In the genomic region with DNA sequence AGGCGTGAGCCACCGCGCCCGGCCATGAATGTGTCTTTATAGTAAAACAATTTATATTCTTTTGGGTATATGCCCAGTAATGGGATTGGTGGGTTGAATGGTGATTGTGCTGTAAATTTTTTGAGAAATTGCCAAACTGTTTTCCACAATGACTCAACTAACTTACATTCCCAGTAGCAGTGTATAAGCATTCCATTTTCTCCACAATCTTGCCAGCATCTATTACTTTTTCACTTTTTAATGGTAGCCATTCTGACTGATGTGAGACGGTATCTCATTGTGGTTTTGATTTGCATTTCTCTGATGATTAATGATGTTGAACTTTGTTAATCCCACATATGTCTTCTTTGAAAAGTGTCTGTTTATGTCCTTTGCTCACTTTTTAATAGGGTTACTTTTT, we compare ENCODE assay signal across 21 cellular contexts.
DNase-seq lines count a peak whose midpoint lies in the region; ATAC-seq and TF ChIP-seq lines count a peak whose summit lies in the region.
"Had no signal": no experiment of that assay in that cellular context is flagged by ENCODE, and none has a peak within 500 bp of the region (broad histone marks: within the 10 kb centered on the region; RNA-seq: fewer than 3 reads in every experiment).

No MANE protein-coding gene starts in this region.

- TF ChIP-seq POLR2A in right lobe of liver (IDR thresholded peaks at IDR 0.05): no peak

- no peak overlapping the region for H3K4me2 ChIP-seq in fibroblast of lung (ENCODE audit: extremely low read depth, insufficient read depth, low read length)

- 77% methylated on average over 5 of the region's 5 CpGs for WGBS in right lobe of liver (ENCODE audit: insufficient coverage, low coverage, low lambda C conversion rate, missing lambda C conversion rate)

- H3K27me3 ChIP-seq in RWPE2 (ENCODE audit: insufficient read depth, poor library complexity, severe bottlenecking) (no peaks in the 10 kb centered on the region), fibroblast of lung (ENCODE audit: control insufficient read depth, insufficient read depth, low read length) (no peaks in the 10 kb centered on the region), right lobe of liver (no peaks in the 10 kb centered on the region)
- H3K27me3 ChIP-seq: right atrium auricular region, SJSA1 had no signal

- H2AFZ ChIP-seq in fibroblast of lung (ENCODE audit: low read length): no peak overlapping the region

- H3K4me1 ChIP-seq in RWPE2 (ENCODE audit: insufficient read depth, poor library complexity, severe bottlenecking): no peaks in the 10 kb centered on the region
- no peaks in the 10 kb centered on the region for H3K4me1 ChIP-seq in fibroblast of lung (ENCODE audit: control insufficient read depth, extremely low read depth, insufficient read depth, low read length)
- H3K4me1 ChIP-seq in right lobe of liver: no peaks in the 10 kb centered on the region
- H3K4me1 ChIP-seq: right atrium auricular region, SJSA1 had no signal

- DNase-seq in GM04504 (ENCODE audit: low read depth): peak; percentile 6
- no peak for DNase-seq in RWPE2 (ENCODE audit: low spot score)
- peak; percentile 8 to 97 for DNase-seq in fibroblast of lung (ENCODE audit: low read depth in 2 of 2)
- DNase-seq in retinal pigment epithelial cell (ENCODE audit: low read depth): peak; percentile 86
- no peak for DNase-seq in right lobe of liver
- DNase-seq in DMS114 treated with DMSO at 0.1 percent for 48 hours (lab: John Stamatoyannopoulos, UW; ENCODE audit: unreplicated experiment): no peak
- DNase-seq: activated naive CD4-positive, alpha-beta T cell treated with anti-CD3 and anti-CD28 coated beads for 36 hours; activated T-cell treated with anti-CD3 and anti-CD28 coated beads, Interleukin-2, amount 50 U/mL, for 4 hours; COR-L47; dorsolateral prefrontal cortex; erythroblast; NCI-H1694; NCI-H774; nucleus accumbens; OCI-M1 had no signal

- H3K27ac ChIP-seq in RWPE2 (ENCODE audit: poor library complexity, severe bottlenecking) (no peak overlapping the region), fibroblast of lung (ENCODE audit: insufficient read depth, low read length) (no peak overlapping the region), right lobe of liver (no peak overlapping the region)
- H3K27ac ChIP-seq: dorsolateral prefrontal cortex, right atrium auricular region, SJSA1, thoracic aorta had no signal

- H3K36me3 ChIP-seq in RWPE2 (ENCODE audit: low read depth): no peaks in the 10 kb centered on the region
- no peaks in the 10 kb centered on the region for H3K36me3 ChIP-seq in fibroblast of lung (ENCODE audit: control insufficient read depth, insufficient read depth, low read length)
- no peaks in the 10 kb centered on the region for H3K36me3 ChIP-seq in right lobe of liver
- H3K36me3 ChIP-seq: right atrium auricular region, SJSA1, thoracic aorta had no signal

- peak; percentile 80 for ATAC-seq in RWPE2 (ENCODE audit: low read depth)
- ATAC-seq in GM18909 (IDR thresholded peaks at IDR 0.05; ENCODE audit: poor library complexity, unreplicated experiment): no peak
- ATAC-seq in right lobe of liver: no peak
- ATAC-seq: activated CD4-positive, CD25-positive, alpha-beta regulatory T cell treated with anti-CD3 and anti-CD28 coated beads, Interleukin-2, amount 50 U/mL, for 24 hours; activated T-cell treated with anti-CD3 and anti-CD28 coated beads, Interleukin-2, amount 50 U/mL, for 4 hours; HepG2 had no signal

- H3K9me3 ChIP-seq in RWPE2 (ENCODE audit: severe bottlenecking): no peaks in the 10 kb centered on the region
- no peaks in the 10 kb centered on the region for H3K9me3 ChIP-seq in fibroblast of lung (ENCODE audit: control insufficient read depth, insufficient read depth, low read depth, low read length)
- no peaks in the 10 kb centered on the region for H3K9me3 ChIP-seq in right lobe of liver
- H3K9me3 ChIP-seq: right atrium auricular region, thoracic aorta had no signal

- TF ChIP-seq CTCF in RWPE2 (IDR thresholded peaks at IDR 0.05; ENCODE audit: poor library complexity, severe bottlenecking) (no peak), fibroblast of lung (conservative IDR thresholded peaks at IDR 0.05 in 1 of 2, IDR thresholded peaks at IDR 0.05 in 1 of 2; ENCODE audit: low read depth in 1 of 2, low read length in 2 of 2) (no peak), retinal pigment epithelial cell (conservative IDR thresholded peaks at IDR 0.05; ENCODE audit: low read depth, low read length) (no peak), right lobe of liver (IDR thresholded peaks at IDR 0.05) (no peak)

- no peak overlapping the region for H3K9ac ChIP-seq in fibroblast of lung (ENCODE audit: insufficient read depth, low read length)

- H4K20me1 ChIP-seq in fibroblast of lung (ENCODE audit: control insufficient read depth, extremely low read depth, insufficient read depth, low read length): no peaks in the 10 kb centered on the region

- intact Hi-C loops in right lobe of liver (cut with DNase I): no loop called here

- H3K4me3 ChIP-seq in RWPE2 (ENCODE audit: severe bottlenecking) (no peak overlapping the region), fibroblast of lung (replicated peaks in 1 of 4; ENCODE audit: control extremely low read depth in 1 of 4, insufficient read depth in 1 of 4, low read depth in 3 of 4, low read length in 4 of 4) (no peak overlapping the region), retinal pigment epithelial cell (ENCODE audit: low read length) (no peak overlapping the region), right lobe of liver (no peak overlapping the region)
- H3K4me3 ChIP-seq: dorsolateral prefrontal cortex, right atrium auricular region, SJSA1, thoracic aorta had no signal

- H3K79me2 ChIP-seq in fibroblast of lung (ENCODE audit: control insufficient read depth, insufficient read depth, low read length): no peaks in the 10 kb centered on the region

Comparison
In these comparisons a context has a peak if more than half of its experiments do, and no peak if none do; other contexts are left out.
1. DNase-seq: peak in GM04504 (single experiment), fibroblast of lung (2 of 2) and retinal pigment epithelial cell (single experiment); none in RWPE2 (single experiment), right lobe of liver (0 of 3) and DMS114 treated with DMSO at 0.1 percent for 48 hours (single experiment).